ENCODE assay signal across 7 cellular contexts in the genomic region with DNA sequence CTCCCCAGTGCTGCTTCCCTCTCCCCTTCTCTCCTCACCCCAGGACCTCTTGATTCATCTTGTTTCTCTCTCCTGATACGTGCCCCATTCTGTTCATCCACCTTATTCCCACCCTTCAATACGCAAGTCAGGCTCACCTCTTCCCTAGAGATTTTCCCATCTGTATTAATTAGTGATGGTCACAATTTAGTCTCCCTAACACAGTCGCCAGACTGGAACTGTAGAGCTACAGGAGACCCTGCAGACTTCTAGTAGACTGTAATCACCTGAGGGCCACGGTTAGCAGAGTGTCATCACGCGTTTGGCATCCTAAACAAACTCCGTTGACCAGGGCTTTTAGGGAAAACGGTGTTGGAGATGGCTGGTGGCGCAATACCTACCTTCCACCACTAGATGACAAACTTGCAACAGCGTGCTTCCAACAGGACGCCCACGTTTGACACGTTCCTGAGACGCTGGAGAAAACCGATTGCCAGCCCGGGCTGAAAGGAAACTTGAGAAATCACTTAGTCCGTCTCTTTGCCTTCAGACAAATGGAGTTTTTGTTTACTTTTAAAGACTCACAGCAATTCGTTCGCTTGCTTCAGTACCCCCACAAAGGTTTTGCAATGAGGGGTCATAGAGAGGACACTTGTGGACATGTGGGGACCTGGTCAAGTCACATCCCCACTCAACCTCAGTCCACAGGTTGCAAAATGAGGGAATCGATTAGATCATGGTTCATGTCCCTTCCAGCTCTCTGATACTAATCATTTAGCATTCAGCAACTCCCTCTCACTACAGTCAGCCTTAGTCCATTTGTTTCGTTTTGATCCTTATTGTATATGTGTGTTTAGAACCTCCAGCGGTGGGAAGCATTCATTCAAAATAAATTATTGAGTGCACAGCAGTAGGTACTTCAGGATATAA. TPM values are rescaled to one million over a fixed set of nuclear protein-coding genes. Genes with fewer than 3 reads are reported as not detected.
DNase-seq lines count a peak whose midpoint lies in the region; FAIRE-seq lines count a peak whose summit lies in the region.

No MANE protein-coding gene starts in this region.

- peaks cover 24% of the 10 kb centered on the region for H3K4me1 ChIP-seq in mucosa of stomach (ENCODE audit: control insufficient read depth, insufficient read depth, low read length)

- H3K27ac ChIP-seq in epithelial cell of prostate: no peak overlapping the region

- FAIRE-seq in GM18507 (lab: Jason Lieb, UNC): peak; percentile 90

- H3K36me3 ChIP-seq in mucosa of stomach (ENCODE audit: control insufficient read depth, insufficient read depth, low read length): no peaks in the 10 kb centered on the region

- H3K9ac ChIP-seq in mucosa of stomach (ENCODE audit: low read length): peak overlapping the region; percentile 13

- DNase-seq in GM18507 (ENCODE audit: extremely low spot score, insufficient read length, low read depth) (peak; percentile 67), OCI-M1 (lab: John Stamatoyannopoulos, UW) (peak; percentile 94), activated T-cell treated with anti-CD3 and anti-CD28 coated beads for 1 hour (ENCODE audit: low read depth) (peak; percentile 47), epithelial cell of prostate (ENCODE audit: low read depth, low spot score) (peak; percentile 70)
- peak; percentile 86 for DNase-seq in Jurkat, Clone E6-1 (ENCODE audit: low read depth, low spot score)
- DNase-seq in stimulated activated CD8-positive, alpha-beta memory T cell treated with anti-CD3 and anti-CD28 coated beads, Interleukin-4, amount 100 ng/mL, for 4 hours (ENCODE audit: low read depth in 2 of 2, low spot score in 1 of 2): peak; percentile 48 to 56

- H3K9me3 ChIP-seq in mucosa of stomach (ENCODE audit: control insufficient read depth, low read length): no peaks in the 10 kb centered on the region

- H3K27me3 ChIP-seq in mucosa of stomach (ENCODE audit: control insufficient read depth, insufficient read depth, low read length): no peaks in the 10 kb centered on the region

- H3K4me3 ChIP-seq in Jurkat, Clone E6-1 (ENCODE audit: low read length): peak overlapping the region; percentile 44
- no peak overlapping the region for H3K4me3 ChIP-seq in mucosa of stomach (ENCODE audit: low read length)

RNA-seq across cellular contexts. Expression of gene MYL4, which starts 20.6 kb away (rescaled TPM):
- polyA plus RNA-seq in Jurkat, Clone E6-1 (2012; ENCODE audit: insufficient read depth, insufficient read length): 1.0 TPM

RNA-seq across cellular contexts. Expression of gene ITGB3, which starts 23.8 kb away (rescaled TPM):
- polyA plus RNA-seq in Jurkat, Clone E6-1 (2012; ENCODE audit: insufficient read depth, insufficient read length): 1.8 TPM

RNA-seq across cellular contexts. Expression of gene CDC27, which starts 40.7 kb away (rescaled TPM):
- 75.7 TPM for polyA plus RNA-seq in Jurkat, Clone E6-1 (2012; ENCODE audit: insufficient read depth, insufficient read length)
